1 cellular context compared by ENCODE assay signal in genomic region chr19:4660181-4660791, GRCh38.
TF ChIP-seq lines count a peak whose summit lies in the region.

No MANE protein-coding gene starts in this region.

TF ChIP-seq in H1, 55 proteins besides CTCF, POLR2A, EP300 and RAD21 (continued from another document):
- TF ChIP-seq MAFK (IDR thresholded peaks at IDR 0.05; ENCODE audit: low read depth, low read length) = no peak
- TF ChIP-seq TEAD4 (IDR thresholded peaks at IDR 0.05; ENCODE audit: low read depth, low read length) = no peak
- TF ChIP-seq SP4 (IDR thresholded peaks at IDR 0.05; ENCODE audit: low read length) = no peak
- TF ChIP-seq HDAC2 (IDR thresholded peaks at IDR 0.05; ENCODE audit: borderline replicate concordance in 1 of 2, low read depth in 2 of 2, low read length in 2 of 2) = no peak
- no peak for TF ChIP-seq BRCA1 (IDR thresholded peaks at IDR 0.05; ENCODE audit: low read depth, low read length)
- TF ChIP-seq TCF12 (IDR thresholded peaks at IDR 0.05; ENCODE audit: low read depth, low read length) = no peak
- no peak for TF ChIP-seq PHF8 (conservative IDR thresholded peaks at IDR 0.05; ENCODE audit: low read depth, low read length)
- TF ChIP-seq HDAC6 (IDR thresholded peaks at IDR 0.05; ENCODE audit: low read depth, low read length) = no peak
- TF ChIP-seq SAP30 (IDR thresholded peaks at IDR 0.05; ENCODE audit: insufficient read depth, insufficient replicate concordance, low read length) = no peak
- no peak for TF ChIP-seq ATF3 (IDR thresholded peaks at IDR 0.05; ENCODE audit: insufficient read depth, low read depth, low read length)
- no peak for TF ChIP-seq EZH2 (IDR thresholded peaks at IDR 0.05; ENCODE audit: low read depth, low read length, severe bottlenecking)
- no peak for TF ChIP-seq BCL11A (IDR thresholded peaks at IDR 0.05; ENCODE audit: low read depth in 2 of 2, low read length in 2 of 2)
TF ChIP-seq in H1: peak in this region for 0.
